19 cellular contexts compared by ENCODE assay signal in the genomic region with DNA sequence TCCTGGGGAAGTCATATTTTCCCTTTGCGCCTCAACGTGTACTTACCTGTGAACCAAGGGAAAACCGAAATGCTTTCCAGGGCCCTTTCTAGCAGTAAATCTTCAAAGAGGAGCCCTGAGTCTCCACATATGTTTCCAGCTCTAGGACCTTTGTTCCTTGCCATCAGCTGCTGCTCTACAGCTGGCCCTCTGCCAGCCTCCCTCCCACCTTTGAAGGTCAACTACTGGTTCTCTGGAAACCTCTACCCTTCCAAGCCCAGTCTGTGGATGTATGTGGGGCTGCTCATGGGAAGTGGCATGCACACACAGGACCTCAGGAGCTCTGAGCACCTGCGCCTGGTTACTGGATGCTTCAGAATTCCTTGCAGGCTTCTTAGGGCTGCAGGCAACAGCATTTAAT.
DNase-seq lines count a peak whose midpoint lies in the region; ATAC-seq, FAIRE-seq and TF ChIP-seq lines count a peak whose summit lies in the region.
"Had no signal": no experiment of that assay in that cellular context is flagged by ENCODE, and none has a peak within 500 bp of the region (broad histone marks: within the 10 kb centered on the region; RNA-seq: fewer than 3 reads in every experiment).

No MANE protein-coding gene starts in this region.

- H3K79me2 ChIP-seq in K562 (ENCODE audit: control insufficient read depth, insufficient read depth, low read length), result no peaks in the 10 kb centered on the region

- no peak overlapping the region for H3K9ac ChIP-seq in K562 (ENCODE audit: insufficient read depth in 1 of 2, low read depth in 2 of 2, low read length in 2 of 2)
- H3K9ac ChIP-seq: BLaER1 had no signal

- H3K27me3 ChIP-seq in K562 (ENCODE audit: control insufficient read depth in 2 of 2, insufficient read depth in 2 of 2, low read length in 2 of 2), result peaks cover 2 to 35% of the 10 kb centered on the region in 2 experiments; a peak in 4 of 5 replicates
- no peaks in the 10 kb centered on the region for H3K27me3 ChIP-seq in sigmoid colon
- H3K27me3 ChIP-seq: BLaER1 had no signal

- DNase-seq in NCI-H748 (lab: John Stamatoyannopoulos, UW; ENCODE audit: unreplicated experiment) (peak; percentile 18), NCI-H748 treated with DMSO at 0.1 percent for 48 hours (lab: John Stamatoyannopoulos, UW) (no peak), K562 (ENCODE audit: extremely low read depth in 1 of 4, low spot score in 3 of 4) (no peak), sigmoid colon (peak; percentile 45), NCI-H1092 (lab: John Stamatoyannopoulos, UW) (no peak), NCI-H2081 treated with DMSO at 0.1 percent for 48 hours (lab: John Stamatoyannopoulos, UW) (no peak)
- DNase-seq: CD4-positive, alpha-beta memory T cell; DMS79 treated with DMSO at 0.1 percent for 48 hours; KBM-7; NCI-H1105 treated with DMSO at 0.1 percent for 48 hours; NCI-H1694 treated with DMSO at 0.1 percent for 48 hours; NCI-H446 treated with DMSO at 0.1 percent for 48 hours; NCI-H774; PC-9 had no signal

- TF ChIP-seq RAD21 in Ishikawa (IDR thresholded peaks at IDR 0.05; ENCODE audit: low read depth) (no peak), K562 (CRISPR knock-in tag; conservative IDR thresholded peaks at IDR 0.05 in 1 of 2, IDR thresholded peaks at IDR 0.05 in 1 of 2) (no peak)

- CTCF ChIA-PET in K562 (lab: Yijun Ruan, JAX; ENCODE audit: low intra/inter-chr PET ratio), result no interaction called here

- no peak for ATAC-seq in K562
- ATAC-seq: A549 had no signal

- no peaks in the 10 kb centered on the region for H3K4me1 ChIP-seq in K562 (replicated peaks in 1 of 2; ENCODE audit: control insufficient read depth in 2 of 2, insufficient read depth in 2 of 2, low read length in 2 of 2)
- no peaks in the 10 kb centered on the region for H3K4me1 ChIP-seq in sigmoid colon
- H3K4me1 ChIP-seq: A549, BLaER1, SJSA1 had no signal

- POLR2A ChIA-PET in K562 (lab: Yijun Ruan, JAX), result interaction anchor here (0.7 to 1.0 kb wide), 2 partner anchors 24 to 234 kb away, joined by 3 to 4 read pairs; no protein-coding TSS in a partner anchor

- WGBS in K562 (ENCODE audit: insufficient coverage, low coverage, missing lambda C conversion rate), result 10% methylated on average over 4 of the region's 4 CpGs
- 76 to 87% methylated on average over 4 of the region's 4 CpGs for WGBS in sigmoid colon, 2 donors

- H2AFZ ChIP-seq in K562 (ENCODE audit: low read depth, low read length), result no peak overlapping the region
- H2AFZ ChIP-seq: PC-9 had no signal

- no peaks in the 10 kb centered on the region for H3K9me1 ChIP-seq in K562 (ENCODE audit: control insufficient read depth, insufficient read depth, low read length)

- H3K4me2 ChIP-seq in K562 (ENCODE audit: insufficient read depth, low read length), result no peak overlapping the region
- H3K4me2 ChIP-seq: A549, BLaER1, PC-9 had no signal

- BruUV-seq in K562 (replicated peaks; lab: Mats Ljungman, UMichigan), result no TSS peak

- H3K27ac ChIP-seq in K562 (ENCODE audit: extremely low read depth, low read depth, low read length) (no peak overlapping the region), sigmoid colon (no peak overlapping the region)
- H3K27ac ChIP-seq: A549, BLaER1, PC-9, SJSA1 had no signal

- no peaks in the 10 kb centered on the region for H4K20me1 ChIP-seq in K562 (replicated peaks; ENCODE audit: control insufficient read depth, insufficient read depth, low read length)
- H4K20me1 ChIP-seq: BLaER1 had no signal

- TF ChIP-seq POLR2A in K562 (conservative IDR thresholded peaks at IDR 0.05) (no peak), sigmoid colon (IDR thresholded peaks at IDR 0.05) (no peak)

- intact Hi-C loops in K562 (cut with micrococcal nuclease), result no loop called here
- intact Hi-C loops in sigmoid colon (cut with DNase I), result no loop called here

- no peaks in the 10 kb centered on the region for H3K9me3 ChIP-seq in K562 (replicated peaks; ENCODE audit: control insufficient read depth, insufficient read depth, low read depth, low read length)
- H3K9me3 ChIP-seq in sigmoid colon, result no peaks in the 10 kb centered on the region
- H3K9me3 ChIP-seq: A549, BLaER1, SJSA1 had no signal

- no peak for TF ChIP-seq CTCF in K562 (IDR thresholded peaks at IDR 0.05 in 2 of 3, conservative IDR thresholded peaks at IDR 0.05 in 1 of 3; ENCODE audit: insufficient read depth in 2 of 3, low read depth in 1 of 3, low read length in 3 of 3)
- no peak for TF ChIP-seq CTCF in sigmoid colon (IDR thresholded peaks at IDR 0.05)

- H3K4me3 ChIP-seq in K562 (no peak overlapping the region), sigmoid colon (no peak overlapping the region)
- H3K4me3 ChIP-seq: A549, BLaER1, PC-9, SJSA1 had no signal

- FAIRE-seq in K562 (lab: Jason Lieb, UNC), result no peak
- FAIRE-seq: A549, H1 had no signal

- no peak for TF ChIP-seq EP300 in Ishikawa (IDR thresholded peaks at IDR 0.05; ENCODE audit: borderline replicate concordance)
- TF ChIP-seq EP300 in K562 (IDR thresholded peaks at IDR 0.05; ENCODE audit: low read length), result no peak
- TF ChIP-seq EP300 in sigmoid colon (IDR thresholded peaks at IDR 0.05), result no peak

- in situ Hi-C loops in K562 (cut with MboI), result no loop called here

- no peaks in the 10 kb centered on the region for H3K36me3 ChIP-seq in K562 (ENCODE audit: control insufficient read depth, insufficient read depth, low read length)
- no peaks in the 10 kb centered on the region for H3K36me3 ChIP-seq in sigmoid colon
- H3K36me3 ChIP-seq: BLaER1, SJSA1 had no signal

TF ChIP-seq in Ishikawa, 13 proteins besides CTCF, POLR2A, EP300 and RAD21:
- TF ChIP-seq NFIC (IDR thresholded peaks at IDR 0.05) (0 out of 2 replicates have a peak, but pooled peaks have one; percentile 7), REST (IDR thresholded peaks at IDR 0.05; ENCODE audit: low read depth) (no peak)
TF ChIP-seq in Ishikawa: peak in this region for 1.

TF ChIP-seq in K562, 482 proteins besides CTCF, POLR2A, EP300 and RAD21:
- peak; percentile 24; the same call in 1 of the 2 replicates for TF ChIP-seq NFIC (IDR thresholded peaks at IDR 0.05)
- TF ChIP-seq, protein P1, sequence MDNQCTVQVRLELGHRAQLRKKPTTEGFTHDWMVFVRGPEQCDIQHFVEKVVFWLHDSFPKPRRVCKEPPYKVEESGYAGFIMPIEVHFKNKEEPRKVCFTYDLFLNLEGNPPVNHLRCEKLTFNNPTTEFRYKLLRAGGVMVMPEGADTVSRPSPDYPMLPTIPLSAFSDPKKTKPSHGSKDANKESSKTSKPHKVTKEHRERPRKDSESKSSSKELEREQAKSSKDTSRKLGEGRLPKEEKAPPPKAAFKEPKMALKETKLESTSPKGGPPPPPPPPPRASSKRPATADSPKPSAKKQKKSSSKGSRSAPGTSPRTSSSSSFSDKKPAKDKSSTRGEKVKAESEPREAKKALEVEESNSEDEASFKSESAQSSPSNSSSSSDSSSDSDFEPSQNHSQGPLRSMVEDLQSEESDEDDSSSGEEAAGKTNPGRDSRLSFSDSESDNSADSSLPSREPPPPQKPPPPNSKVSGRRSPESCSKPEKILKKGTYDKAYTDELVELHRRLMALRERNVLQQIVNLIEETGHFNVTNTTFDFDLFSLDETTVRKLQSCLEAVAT (IDR thresholded peaks at IDR 0.05), result no peak

Comparison
In these comparisons a context has a peak if more than half of its experiments do, and no peak if none do; other contexts are left out.
1. DNase-seq: peak in NCI-H748 (single experiment) and sigmoid colon (single experiment); none in NCI-H748 treated with DMSO at 0.1 percent for 48 hours (single experiment), K562 (0 of 4), NCI-H1092 (single experiment) and NCI-H2081 treated with DMSO at 0.1 percent for 48 hours (single experiment).